ENCODE assay signal across 14 cellular contexts in genomic region chr11:44990665-44991064, GRCh38.
"Had no signal": no experiment of that assay in that cellular context is flagged by ENCODE, and none has a peak within 500 bp of the region (broad histone marks: within the 10 kb centered on the region; RNA-seq: fewer than 3 reads in every experiment).

No MANE protein-coding gene starts in this region.

- H3K4me3 Mint-ChIP-seq: activated T-cell treated with anti-CD3 and anti-CD28 coated beads, Interleukin-2, amount 50 U/mL, for 72 hours; T-helper 2 cell treated with Interferon-gamma antibody and Interleukin-4, amounts not matched to agents 5 μg/mL and 100 μg/mL, for 36 hours had no signal

- ATAC-seq: activated CD4-positive, CD25-positive, alpha-beta regulatory T cell treated with anti-CD3 and anti-CD28 coated beads, Interleukin-2, amount 50 U/mL, for 24 hours; activated T-cell treated with anti-CD3 and anti-CD28 coated beads, Interleukin-2, amount 50 U/mL, for 72 hours; left lobe of liver; sciatic nerve had no signal

- H3K9me3 ChIP-seq: neutrophil had no signal

- H3K4me1 ChIP-seq: foreskin keratinocyte had no signal

- H3K9me3 Mint-ChIP-seq: activated T-cell treated with anti-CD3 and anti-CD28 coated beads, Interleukin-2, amount 50 U/mL, for 72 hours; T-helper 2 cell treated with Interferon-gamma antibody and Interleukin-4, amounts not matched to agents 5 μg/mL and 100 μg/mL, for 36 hours had no signal

- DNase-seq: activated CD4-positive, alpha-beta T cell treated with anti-CD3 and anti-CD28 coated beads, Interleukin-2, amount 50 U/mL, for 4 hours; activated gamma-delta T cell treated with Interleukin-2 at 50 U/mL for 16 hours; activated T-cell treated with anti-CD3 and anti-CD28 coated beads, Interleukin-2, amount 50 U/mL, for 72 hours; islet precursor cell; mesenchymal stem cell; stimulated activated CD4-positive, alpha-beta T cell treated with anti-CD3 and anti-CD28 coated beads, Interleukin-12 subunit alpha, Interleukin-12 subunit beta, amount 100 ng/mL, for 4 hours; stimulated activated naive CD4-positive, alpha-beta T cell treated with Interleukin-2 at 50 U/mL for 16 hours; trophoblast cell had no signal

- H3K27ac ChIP-seq: foreskin keratinocyte, neutrophil had no signal

- H3K27ac Mint-ChIP-seq: activated T-cell treated with anti-CD3 and anti-CD28 coated beads, Interleukin-2, amount 50 U/mL, for 72 hours; T-helper 2 cell treated with Interferon-gamma antibody and Interleukin-4, amounts not matched to agents 5 μg/mL and 100 μg/mL, for 36 hours had no signal

- H3K36me3 ChIP-seq: neutrophil had no signal

- H3K27me3 ChIP-seq: neutrophil had no signal
